1 cellular context compared by ENCODE assay signal in the genomic region with DNA sequence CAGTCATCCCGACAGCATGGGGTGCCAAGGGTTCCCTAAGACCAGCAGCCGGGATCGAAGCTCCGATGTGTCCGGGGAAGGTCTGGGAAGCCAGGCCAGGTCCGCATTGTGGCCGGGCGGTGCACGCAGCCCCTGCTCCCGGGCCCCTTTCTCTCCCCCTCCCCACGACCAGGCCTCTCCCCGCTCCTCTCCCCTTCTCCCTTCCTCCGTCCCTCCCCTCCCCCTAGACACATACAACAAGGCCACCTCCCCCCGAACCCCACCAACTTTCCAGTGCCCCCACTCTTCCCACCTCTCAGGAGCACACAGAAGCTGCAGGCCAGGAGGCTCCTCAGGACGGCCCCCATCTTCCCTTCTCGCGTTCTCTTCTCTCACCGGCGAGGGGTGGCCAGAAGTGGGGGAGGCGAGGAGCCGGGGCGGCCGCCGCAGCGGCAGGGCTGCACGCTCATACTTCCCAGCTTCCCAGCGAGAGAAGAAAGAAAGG.
TF ChIP-seq lines count a peak whose summit lies in the region.

No MANE protein-coding gene starts in this region.

TF ChIP-seq in endothelial cell of umbilical vein, 7 proteins besides CTCF, POLR2A, EP300 and RAD21 (continued from another document):
- TF ChIP-seq EZH2 (IDR thresholded peaks at IDR 0.05; ENCODE audit: borderline replicate concordance, low read depth, low read length, severe bottlenecking) (no peak), JUN (IDR thresholded peaks at IDR 0.05; ENCODE audit: borderline replicate concordance, insufficient read depth, insufficient read length, low read depth) (no peak), POLR2AphosphoS5 (IDR thresholded peaks at IDR 0.05; ENCODE audit: insufficient read depth, low read depth, low read length) (no peak)
TF ChIP-seq in endothelial cell of umbilical vein: peak in this region for 0.
